Comparison of ENCODE assay signal across 1 cellular context in genomic region chr14:61104358-61104757, GRCh38.
TF ChIP-seq lines count a peak whose summit lies in the region.

No MANE protein-coding gene starts in this region.

TF ChIP-seq in HCT116, 20 proteins besides CTCF, POLR2A, EP300 and RAD21 (continued from another document):
- TF ChIP-seq JUND (IDR thresholded peaks at IDR 0.05), result no peak
- TF ChIP-seq CEBPB (IDR thresholded peaks at IDR 0.05; ENCODE audit: low read depth), result no peak
- no peak for TF ChIP-seq SRF (IDR thresholded peaks at IDR 0.05; ENCODE audit: low read depth)
- no peak for TF ChIP-seq POLR2AphosphoS5 (IDR thresholded peaks at IDR 0.05; ENCODE audit: low read depth, low read length)
- no peak for TF ChIP-seq MAX (IDR thresholded peaks at IDR 0.05)
- no peak for TF ChIP-seq TCF7L2 (IDR thresholded peaks at IDR 0.05; ENCODE audit: borderline replicate concordance, extremely low read depth, insufficient read depth, insufficient read length)
- no peak for TF ChIP-seq ELF1 (IDR thresholded peaks at IDR 0.05; ENCODE audit: borderline replicate concordance, low read depth)
- no peak for TF ChIP-seq FOSL1 (IDR thresholded peaks at IDR 0.05; ENCODE audit: low read depth)
- TF ChIP-seq YY1 (IDR thresholded peaks at IDR 0.05; ENCODE audit: extremely low read depth, insufficient replicate concordance, low read depth, low read length), result no peak
- no peak for TF ChIP-seq CBX3 (IDR thresholded peaks at IDR 0.05; ENCODE audit: low read depth)
